Comparison of ENCODE assay signal across 9 cellular contexts in genomic region chr17:63775420-63775819, GRCh38. TPM values are rescaled to one million over a fixed set of nuclear protein-coding genes. Genes with fewer than 3 reads are reported as not detected.
A peak's percentile ranks its signal among the peaks of the same experiment; 100 is the strongest.
DNase-seq lines count a peak whose midpoint lies in the region; ATAC-seq lines count a peak whose summit lies in the region.
"Had no signal": no experiment of that assay in that cellular context is flagged by ENCODE, and none has a peak within 500 bp of the region (broad histone marks: within the 10 kb centered on the region; RNA-seq: fewer than 3 reads in every experiment).

No MANE protein-coding gene starts in this region.

- H3K4me1 ChIP-seq in stomach smooth muscle (ENCODE audit: control insufficient read depth, insufficient read depth, low read length): peaks cover 26% of the 10 kb centered on the region

- no peak overlapping the region for H3K27ac Mint-ChIP-seq in T-helper 1 cell treated with Interleukin-12 subunit alpha and Interleukin-12 subunit beta and Interleukin-4 antibody, amounts not matched to agents 30 μg/mL and 1 μg/mL, for 36 hours
- H3K27ac Mint-ChIP-seq in activated T-helper 17 cell treated with anti-CD3 and anti-CD28 coated beads, Interleukin-2, amount 50 U/mL, for 72 hours: peak overlapping the region; percentile 98

- no peak for DNase-seq in T-helper 1 cell
- DNase-seq in NCI-H1694 (lab: John Stamatoyannopoulos, UW): no peak
- DNase-seq: NCI-H446 treated with DMSO at 0.1 percent for 48 hours had no signal

- peak overlapping the region; percentile 98 for H3K27ac ChIP-seq in stomach smooth muscle (ENCODE audit: low read length)

- H3K36me3 Mint-ChIP-seq in T-helper 1 cell treated with Interleukin-12 subunit alpha and Interleukin-12 subunit beta and Interleukin-4 antibody, amounts not matched to agents 30 μg/mL and 1 μg/mL, for 36 hours (ENCODE audit: low read depth): peaks cover 24% of the 10 kb centered on the region
- peaks cover 100% of the 10 kb centered on the region for H3K36me3 Mint-ChIP-seq in activated T-helper 17 cell treated with anti-CD3 and anti-CD28 coated beads, Interleukin-2, amount 50 U/mL, for 72 hours (ENCODE audit: low read depth)

- H3K9ac ChIP-seq in stomach smooth muscle (ENCODE audit: low read length in 2 of 2): peak overlapping the region; percentile 90 to 93

- peak overlapping the region; percentile 96 for H3K4me3 Mint-ChIP-seq in T-helper 1 cell treated with Interleukin-12 subunit alpha and Interleukin-12 subunit beta and Interleukin-4 antibody, amounts not matched to agents 30 μg/mL and 1 μg/mL, for 36 hours
- H3K4me3 Mint-ChIP-seq in activated T-helper 17 cell treated with anti-CD3 and anti-CD28 coated beads, Interleukin-2, amount 50 U/mL, for 72 hours: peak overlapping the region; percentile 93

- H3K4me3 ChIP-seq in iPS-18c (ENCODE audit: insufficient read depth, low read depth, low read length): peak overlapping the region; percentile 90
- peak overlapping the region; percentile 91 to 98 for H3K4me3 ChIP-seq in stomach smooth muscle (ENCODE audit: low read length in 2 of 2)

- peaks cover 39% of the 10 kb centered on the region for H3K4me1 Mint-ChIP-seq in T-helper 1 cell treated with Interleukin-12 subunit alpha and Interleukin-12 subunit beta and Interleukin-4 antibody, amounts not matched to agents 30 μg/mL and 1 μg/mL, for 36 hours (ENCODE audit: low read depth)
- H3K4me1 Mint-ChIP-seq in activated T-helper 17 cell treated with anti-CD3 and anti-CD28 coated beads, Interleukin-2, amount 50 U/mL, for 72 hours: peaks cover 38% of the 10 kb centered on the region

- ATAC-seq in activated T-helper 17 cell treated with anti-CD3 and anti-CD28 coated beads, Interleukin-2, amount 50 U/mL, for 72 hours (replicated peaks): no peak
- ATAC-seq in HG03280 (IDR thresholded peaks at IDR 0.05; ENCODE audit: unreplicated experiment): no peak
- ATAC-seq in GM21619 (IDR thresholded peaks at IDR 0.05; ENCODE audit: unreplicated experiment): no peak

- no peaks in the 10 kb centered on the region for H3K27me3 ChIP-seq in stomach smooth muscle (ENCODE audit: control insufficient read depth in 1 of 2, insufficient read depth in 2 of 2, low read length in 2 of 2)

- no peaks in the 10 kb centered on the region for H3K9me3 Mint-ChIP-seq in T-helper 1 cell treated with Interleukin-12 subunit alpha and Interleukin-12 subunit beta and Interleukin-4 antibody, amounts not matched to agents 30 μg/mL and 1 μg/mL, for 36 hours
- H3K9me3 Mint-ChIP-seq in activated T-helper 17 cell treated with anti-CD3 and anti-CD28 coated beads, Interleukin-2, amount 50 U/mL, for 72 hours: no peaks in the 10 kb centered on the region

- peaks cover 2 to 8% of the 10 kb centered on the region in 2 donors for H3K36me3 ChIP-seq in stomach smooth muscle (ENCODE audit: control insufficient read depth in 2 of 2, insufficient read depth in 2 of 2, low read length in 2 of 2)

- H3K27me3 Mint-ChIP-seq in T-helper 1 cell treated with Interleukin-12 subunit alpha and Interleukin-12 subunit beta and Interleukin-4 antibody, amounts not matched to agents 30 μg/mL and 1 μg/mL, for 36 hours (ENCODE audit: low read depth): no peaks in the 10 kb centered on the region
- no peaks in the 10 kb centered on the region for H3K27me3 Mint-ChIP-seq in activated T-helper 17 cell treated with anti-CD3 and anti-CD28 coated beads, Interleukin-2, amount 50 U/mL, for 72 hours

- H3K9me3 ChIP-seq in iPS-18c (ENCODE audit: control insufficient read depth, insufficient read depth, low read length): no peaks in the 10 kb centered on the region
- H3K9me3 ChIP-seq in stomach smooth muscle (ENCODE audit: control insufficient read depth in 2 of 2, low read length in 2 of 2): no peaks in the 10 kb centered on the region

RNA-seq across cellular contexts. Expression of gene DDX42, which starts 1.4 kb away (rescaled TPM):
- 100 to 1,000 TPM; 119 to 121 TPM for total RNA-seq in activated T-helper 17 cell treated with anti-CD3 and anti-CD28 coated beads, Interleukin-2, amount 50 U/mL, for 72 hours

RNA-seq across cellular contexts. Expression of gene CCDC47, which starts 2.0 kb away (rescaled TPM):
- 10 to 100 TPM; 75.5 to 99.9 TPM for total RNA-seq in activated T-helper 17 cell treated with anti-CD3 and anti-CD28 coated beads, Interleukin-2, amount 50 U/mL, for 72 hours

RNA-seq across cellular contexts. Expression of gene STRADA, which starts 33.8 kb away (rescaled TPM):
- 10 to 100 TPM; 49.0 to 56.8 TPM for total RNA-seq in activated T-helper 17 cell treated with anti-CD3 and anti-CD28 coated beads, Interleukin-2, amount 50 U/mL, for 72 hours

RNA-seq across cellular contexts. Expression of gene PSMC5, which starts 51.8 kb away (rescaled TPM):
- 100 to 1,000 TPM; 102 to 172 TPM for total RNA-seq in activated T-helper 17 cell treated with anti-CD3 and anti-CD28 coated beads, Interleukin-2, amount 50 U/mL, for 72 hours

RNA-seq across cellular contexts. Expression of gene FTSJ3, which starts 52.0 kb away (rescaled TPM):
- total RNA-seq in activated T-helper 17 cell treated with anti-CD3 and anti-CD28 coated beads, Interleukin-2, amount 50 U/mL, for 72 hours: 10 to 100 TPM; 36.3 to 74.1 TPM
